In genomic region chr3:167300210-167300609, GRCh38 we compare ENCODE assay signal across 27 cellular contexts.
"Had no signal": no experiment of that assay in that cellular context is flagged by ENCODE, and none has a peak within 500 bp of the region (broad histone marks: within the 10 kb centered on the region; RNA-seq: fewer than 3 reads in every experiment).

No MANE protein-coding gene starts in this region.

- DNase-seq: natural killer cell; occipital lobe; ovary; psoas muscle; right cardiac atrium; spleen; stimulated activated CD4-positive, alpha-beta T cell treated with anti-CD3 and anti-CD28 coated beads, Interleukin-12 subunit alpha, Interleukin-12 subunit beta, amount 100 ng/mL, for 4 hours; stimulated activated CD4-positive, alpha-beta T cell treated with anti-CD3 and anti-CD28 coated beads, Interleukin-1b, Interleukin-23, amount 100 ng/mL, for 48 hours; stimulated activated CD4-positive, alpha-beta T cell treated with anti-CD3 and anti-CD28 coated beads, Interleukin-4, amount 100 ng/mL, for 1 hour; stimulated activated CD4-positive, alpha-beta T cell treated with anti-CD3 and anti-CD28 coated beads, Interleukin-4, amount 100 ng/mL, for 4 hours; stimulated activated CD8-positive, alpha-beta memory T cell treated with anti-CD3 and anti-CD28 coated beads, Interleukin-4, amount 100 ng/mL, for 48 hours; stimulated activated naive CD4-positive, alpha-beta T cell; stimulated activated naive CD8-positive, alpha-beta T cell treated with anti-CD3 and anti-CD28 coated beads, Interleukin-15, amount 100 ng/mL, for 72 hours; stimulated activated naive CD8-positive, alpha-beta T cell treated with anti-CD3 and anti-CD28 coated beads, Interleukin-15, Interleukin-2, amounts not matched to agents 100 U/mL and 50 U/mL, for 24 hours; substantia nigra; testis; tibial artery; transverse colon; upper lobe of right lung; uterus had no signal

- H3K9me3 ChIP-seq: ovary, psoas muscle, suprapubic skin, testis, tibial artery, transverse colon, upper lobe of right lung, uterus had no signal

- H3K4me2 ChIP-seq: neural progenitor cell, smooth muscle cell had no signal

- ATAC-seq: natural killer cell; psoas muscle; right cardiac atrium; sciatic nerve; stimulated activated memory B cell treated with anti-CD40 and anti-IgM and Interleukin-4, amounts not matched to agents 10 μg/mL and 1 μg/mL and 100 μg/mL, for 72 hours; stimulated activated naive CD8-positive, alpha-beta T cell treated with anti-CD3 and anti-CD28 coated beads, Interleukin-15, amount 100 ng/mL, for 72 hours; stimulated activated naive CD8-positive, alpha-beta T cell treated with anti-CD3 and anti-CD28 coated beads, Interleukin-15, Interleukin-2, amounts not matched to agents 100 U/mL and 50 U/mL, for 24 hours; upper lobe of right lung had no signal

- H2AFZ ChIP-seq: neural progenitor cell, parathyroid adenoma had no signal

- H3K9ac ChIP-seq: neural progenitor cell, parathyroid adenoma had no signal

- H3K4me3 ChIP-seq: neural progenitor cell, ovary, psoas muscle, skin epidermis, smooth muscle cell, spleen, suprapubic skin, testis, tibial artery, transverse colon, upper lobe of right lung, uterus had no signal

- H3K4me1 ChIP-seq: neural progenitor cell, parathyroid adenoma, spleen, suprapubic skin, testis, tibial artery, transverse colon, upper lobe of right lung, uterus had no signal

- H3K36me3 ChIP-seq: neural progenitor cell, ovary, spleen, suprapubic skin, tibial artery, transverse colon, upper lobe of right lung, uterus had no signal

- H3K27me3 ChIP-seq: neural progenitor cell, ovary, spleen, suprapubic skin, testis, tibial artery, transverse colon, upper lobe of right lung, uterus had no signal

- H3K27ac ChIP-seq: neural progenitor cell, ovary, parathyroid adenoma, psoas muscle, skin epidermis, spleen, suprapubic skin, testis, tibial artery, transverse colon, upper lobe of right lung, uterus had no signal
